ENCODE assay signal across 8 cellular contexts in genomic region chr9:36166150-36166927, GRCh38. TPM values are rescaled to one million over a fixed set of nuclear protein-coding genes. Genes with fewer than 3 reads are reported as not detected.
A peak's percentile ranks its signal among the peaks of the same experiment; 100 is the strongest.
DNase-seq lines count a peak whose midpoint lies in the region; FAIRE-seq and TF ChIP-seq lines count a peak whose summit lies in the region.

No MANE protein-coding gene starts in this region.

- no peak overlapping the region for H4K5ac ChIP-seq in H9 (ENCODE audit: insufficient read length, low read depth, low read length)

- no peak overlapping the region for H3K27ac ChIP-seq in H9 (ENCODE audit: insufficient read length, low read depth, low read length)

- no peaks in the 10 kb centered on the region for H3K23me2 ChIP-seq in H9 (ENCODE audit: insufficient read length, low read depth, low read length, poor library complexity, severe bottlenecking)

- H3K4ac ChIP-seq in H9 (ENCODE audit: low read depth, low read length), result no peak overlapping the region

- peaks cover 32 to 42% of the 10 kb centered on the region in 2 experiments for H3K4me1 Mint-ChIP-seq in H9
- peaks cover 5% of the 10 kb centered on the region for H3K4me1 Mint-ChIP-seq in T-helper 1 cell treated with Interleukin-12 subunit alpha and Interleukin-12 subunit beta and Interleukin-4 antibody, amounts not matched to agents 30 μg/mL and 1 μg/mL, for 36 hours (ENCODE audit: low read depth)

- no peak overlapping the region for H2AFZ ChIP-seq in H9 (ENCODE audit: low read length)

- no peak overlapping the region for H2BK120ac ChIP-seq in H9 (ENCODE audit: low read depth, low read length, poor library complexity, severe bottlenecking)

- H3K79me1 ChIP-seq in H9 (ENCODE audit: insufficient read depth, low read depth, low read length, poor library complexity, severe bottlenecking), result no peaks in the 10 kb centered on the region

- H3K14ac ChIP-seq in H9 (ENCODE audit: insufficient read depth, low read length), result no peak overlapping the region

- peak; percentile 98 for TF ChIP-seq CTCF in H9 (conservative IDR thresholded peaks at IDR 0.05)

- DNase-seq in EL, result peak; percentile 88
- DNase-seq in H9, result peak; percentile 89
- DNase-seq in NAMALWA (ENCODE audit: low spot score), result peak; percentile 79
- DNase-seq in amniotic stem cell (lab: John Stamatoyannopoulos, UW), result peak; percentile 39
- peak; percentile 90 for DNase-seq in hepatic stellate cell (ENCODE audit: low spot score)
- DNase-seq in renal cortical epithelial cell (ENCODE audit: low read depth), result peak; percentile 52
- DNase-seq in urothelium cell line (ENCODE audit: low spot score), result peak; percentile 93

- peaks cover 28% of the 10 kb centered on the region for H3K27me3 Mint-ChIP-seq in H9 (ENCODE audit: low read depth)
- peaks cover 15% of the 10 kb centered on the region for H3K27me3 Mint-ChIP-seq in T-helper 1 cell treated with Interleukin-12 subunit alpha and Interleukin-12 subunit beta and Interleukin-4 antibody, amounts not matched to agents 30 μg/mL and 1 μg/mL, for 36 hours (ENCODE audit: low read depth)

- H2BK20ac ChIP-seq in H9 (ENCODE audit: low read depth, low read length, poor library complexity, severe bottlenecking), result no peak overlapping the region

- FAIRE-seq in urothelium cell line (lab: Jason Lieb, UNC), result peak; percentile 93

- H3K9ac ChIP-seq in H9 (ENCODE audit: extremely low read depth, insufficient read length, low read length), result no peak overlapping the region

- no peak overlapping the region for H3T11ph ChIP-seq in H9 (ENCODE audit: low read length)

- H4K91ac ChIP-seq in H9 (ENCODE audit: insufficient read length, low read depth, low read length), result no peak overlapping the region

- no peak overlapping the region for H4K8ac ChIP-seq in H9 (replicated peaks; ENCODE audit: insufficient read length, low read depth, low read length)

- H2BK15ac ChIP-seq in H9 (ENCODE audit: low read depth, low read length), result no peak overlapping the region; the same call in 1 of the 2 replicates

- no peaks in the 10 kb centered on the region; a peak in 1 of 5 replicates for H3K9me3 Mint-ChIP-seq in H9
- H3K9me3 Mint-ChIP-seq in T-helper 1 cell treated with Interleukin-12 subunit alpha and Interleukin-12 subunit beta and Interleukin-4 antibody, amounts not matched to agents 30 μg/mL and 1 μg/mL, for 36 hours, result no peaks in the 10 kb centered on the region

- no peak overlapping the region for H2BK12ac ChIP-seq in H9 (ENCODE audit: insufficient read length, low read depth, low read length)

- H3K36me3 Mint-ChIP-seq in H9 (ENCODE audit: insufficient read depth in 1 of 3, low read depth in 3 of 3), result peaks cover 0 to 3% (median 0%) of the 10 kb centered on the region in 3 experiments; a peak in 1 of 7 replicates
- H3K36me3 Mint-ChIP-seq in T-helper 1 cell treated with Interleukin-12 subunit alpha and Interleukin-12 subunit beta and Interleukin-4 antibody, amounts not matched to agents 30 μg/mL and 1 μg/mL, for 36 hours (ENCODE audit: low read depth), result peaks cover 10% of the 10 kb centered on the region

- peaks cover 10% of the 10 kb centered on the region for H3K4me1 ChIP-seq in H9 (ENCODE audit: insufficient read depth, low read length)

- H3K4me3 Mint-ChIP-seq in H9, result peak overlapping the region; percentile 64 to 72
- H3K4me3 Mint-ChIP-seq in T-helper 1 cell treated with Interleukin-12 subunit alpha and Interleukin-12 subunit beta and Interleukin-4 antibody, amounts not matched to agents 30 μg/mL and 1 μg/mL, for 36 hours, result peak overlapping the region; percentile 64

- no peak overlapping the region for H3K18ac ChIP-seq in H9 (ENCODE audit: insufficient read length, low read depth, low read length)

- H4K20me1 ChIP-seq in H9 (ENCODE audit: control insufficient read depth, insufficient read depth, insufficient read length), result no peaks in the 10 kb centered on the region

- H2AK5ac ChIP-seq in H9 (ENCODE audit: insufficient read length, low read length), result no peak overlapping the region

- H3K9me3 ChIP-seq in H9 (ENCODE audit: control insufficient read depth, low read depth, low read length), result no peaks in the 10 kb centered on the region

- no peak overlapping the region for H2BK5ac ChIP-seq in H9 (ENCODE audit: insufficient read length, low read length)

- H3K27me3 ChIP-seq in H9 (ENCODE audit: insufficient read depth, low read length), result no peaks in the 10 kb centered on the region

- no peak overlapping the region for H3K23ac ChIP-seq in H9 (ENCODE audit: insufficient read length, low read depth, low read length)

- no peak overlapping the region for H3K27ac Mint-ChIP-seq in H9
- peak overlapping the region; percentile 46 for H3K27ac Mint-ChIP-seq in T-helper 1 cell treated with Interleukin-12 subunit alpha and Interleukin-12 subunit beta and Interleukin-4 antibody, amounts not matched to agents 30 μg/mL and 1 μg/mL, for 36 hours

- peak overlapping the region; percentile 28 for H3K4me2 ChIP-seq in H9 (ENCODE audit: insufficient read depth, insufficient read length, low read length)

- H3K79me2 ChIP-seq in H9 (ENCODE audit: insufficient read depth, low read length), result no peaks in the 10 kb centered on the region

- no peak overlapping the region for H3K56ac ChIP-seq in H9 (ENCODE audit: insufficient read length, low read depth, low read length)

- no CpG with 5 or more reads among the region's 59 CpGs for WGBS in H9 (ENCODE audit: extremely low coverage, insufficient read length, low lambda C conversion rate)

RNA-seq across cellular contexts. Expression of gene CCIN, which starts 2.8 kb away (rescaled TPM):
- 0.11 TPM in 1 of 2 replicates, not detected in the other for total RNA-seq in H9 (2021)
- total RNA-seq in renal cortical epithelial cell, result 0.55 and 1.4 TPM in 2 replicates

RNA-seq across cellular contexts. Expression of gene CLTA, which starts 24.4 kb away (rescaled TPM):
- total RNA-seq in H9 (2021), result 195 and 212 TPM in 2 replicates
- total RNA-seq in renal cortical epithelial cell, result 391 and 514 TPM in 2 replicates

RNA-seq across cellular contexts. Expression of gene GLIPR2, which starts 29.8 kb away (rescaled TPM):
- total RNA-seq in H9 (2021), result 9.7 and 10.0 TPM in 2 replicates
- 33.5 and 73.1 TPM in 2 replicates for total RNA-seq in renal cortical epithelial cell

Comparison
In these comparisons a context has a peak if more than half of its experiments do, and no peak if none do; other contexts are left out.
1. DNase-seq: peak in every context shown above with its lines; median percentile 93 in urothelium cell line; 90 in hepatic stellate cell; 89 in H9; 88 in EL; 79 in NAMALWA; 52 in renal cortical epithelial cell; 39 in amniotic stem cell.